8 cellular contexts compared by ENCODE assay signal in the genomic region with DNA sequence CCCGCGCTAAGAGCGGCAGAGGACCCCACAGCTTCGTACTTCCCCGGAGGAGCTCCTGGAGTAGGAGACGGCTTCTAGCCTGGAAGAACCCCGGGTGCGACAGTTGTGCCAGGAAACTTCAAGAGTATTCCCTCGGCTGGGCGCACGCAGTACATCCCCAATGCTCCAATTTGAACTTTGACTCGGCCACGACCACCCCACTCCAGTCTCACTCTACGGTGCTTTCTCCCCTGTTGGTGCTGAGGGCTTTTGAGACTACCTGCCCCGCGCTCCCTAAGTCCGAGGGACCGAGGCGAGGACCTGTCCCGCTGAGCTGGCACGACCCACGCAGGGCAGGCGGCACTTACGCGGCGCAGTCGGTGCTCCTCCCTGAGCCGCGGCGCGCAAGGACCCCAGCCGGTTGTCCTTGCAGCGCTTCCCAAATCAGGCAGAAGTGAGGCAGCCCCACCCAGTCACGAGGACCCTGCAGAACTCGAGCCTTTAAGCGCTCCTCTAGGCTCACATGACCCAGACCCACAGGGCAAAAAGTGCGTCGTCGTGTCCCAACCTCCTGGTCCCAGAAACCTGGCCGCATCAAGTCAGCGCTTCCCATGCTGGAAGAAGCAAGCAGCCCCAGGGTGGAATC. TPM values are rescaled to one million over a fixed set of nuclear protein-coding genes. Genes with fewer than 3 reads are reported as not detected.
A peak's percentile ranks its signal among the peaks of the same experiment; 100 is the strongest.
DNase-seq lines count a peak whose midpoint lies in the region; ATAC-seq and TF ChIP-seq lines count a peak whose summit lies in the region.

Gene CPVL, minus strand, starts transcription at position 456 of the 625 bp plus-strand sequence. CDS start 25,476 bp downstream, outside the sequence.

- no peak for TF ChIP-seq CTCF in liver (IDR thresholded peaks at IDR 0.05; ENCODE audit: low read depth, low read length, missing input control)

- H3K4me1 Mint-ChIP-seq in stimulated activated naive CD8-positive, alpha-beta T cell treated with anti-CD3 and anti-CD28 coated beads, Interleukin-15, amount 100 ng/mL, for 72 hours: peaks cover 13% of the 10 kb centered on the region

- peak; percentile 18 for ATAC-seq in stimulated activated naive CD8-positive, alpha-beta T cell treated with anti-CD3 and anti-CD28 coated beads, Interleukin-15, amount 100 ng/mL, for 72 hours
- no peak for ATAC-seq in HG03432 (IDR thresholded peaks at IDR 0.05; ENCODE audit: unreplicated experiment)
- ATAC-seq in GM18870 (IDR thresholded peaks at IDR 0.05; ENCODE audit: unreplicated experiment): no peak
- no peak for ATAC-seq in HG03571 (IDR thresholded peaks at IDR 0.05; ENCODE audit: unreplicated experiment)

- peak within 1 kb of the TSS in 1 of 2 donors; percentile 54 for H3K27ac ChIP-seq in liver (ENCODE audit: low read depth in 1 of 2, low read length in 2 of 2)

- peak within 1 kb of the TSS in 1 of 2 donors; percentile 29 for H3K9ac ChIP-seq in liver (ENCODE audit: low read depth in 1 of 2, low read length in 2 of 2)

- peak within 1 kb of the TSS; percentile 23 to 56 for H3K4me3 Mint-ChIP-seq in stimulated activated naive CD8-positive, alpha-beta T cell treated with anti-CD3 and anti-CD28 coated beads, Interleukin-15, amount 100 ng/mL, for 72 hours

- H3K4me1 ChIP-seq in liver (ENCODE audit: control insufficient read depth in 4 of 4, insufficient read depth in 4 of 4, low read length in 3 of 4): peaks cover 6 to 19% (median 16%) of the 10 kb centered on the region in 4 donors

- H3K9me3 Mint-ChIP-seq in stimulated activated naive CD8-positive, alpha-beta T cell treated with anti-CD3 and anti-CD28 coated beads, Interleukin-15, amount 100 ng/mL, for 72 hours: no peaks in the 10 kb centered on the region

- no peaks in the 10 kb centered on the region for H3K36me3 ChIP-seq in liver (ENCODE audit: control insufficient read depth in 4 of 4, insufficient read depth in 3 of 4, low read depth in 1 of 4, low read length in 3 of 4)

- WGBS in liver: 2% methylated on average over 41 of the region's 41 CpGs

- TF ChIP-seq RAD21 in liver (IDR thresholded peaks at IDR 0.05): no peak

- peak within 1 kb of the TSS; percentile 50 to 53 (median 53) for H3K4me3 ChIP-seq in liver (ENCODE audit: low read depth in 1 of 3, low read length in 3 of 3)

- H3K27ac Mint-ChIP-seq in stimulated activated naive CD8-positive, alpha-beta T cell treated with anti-CD3 and anti-CD28 coated beads, Interleukin-15, amount 100 ng/mL, for 72 hours: peak within 1 kb of the TSS in 1 of 2 donors; percentile 48

- H3K27me3 Mint-ChIP-seq in stimulated activated naive CD8-positive, alpha-beta T cell treated with anti-CD3 and anti-CD28 coated beads, Interleukin-15, amount 100 ng/mL, for 72 hours: peaks cover 56% of the 10 kb centered on the region

- H3K9me3 ChIP-seq in liver (ENCODE audit: control insufficient read depth in 4 of 4, low read length in 3 of 4): no peaks in the 10 kb centered on the region

- DNase-seq in Daoy (ENCODE audit: low read depth) (peak; percentile 93), NCI-H345 treated with DMSO at 0.1 percent for 48 hours (lab: John Stamatoyannopoulos, UW; ENCODE audit: unreplicated experiment) (peak; percentile 55), cerebellar cortex (ENCODE audit: low spot score) (peak; percentile 24)
- DNase-seq in stimulated activated naive CD8-positive, alpha-beta T cell treated with anti-CD3 and anti-CD28 coated beads, Interleukin-15, amount 100 ng/mL, for 72 hours: no peak

- H3K27me3 ChIP-seq in liver (ENCODE audit: control insufficient read depth in 4 of 4, insufficient read depth in 4 of 4, low read length in 3 of 4): no peaks in the 10 kb centered on the region

TF ChIP-seq in liver, 16 proteins besides CTCF, POLR2A, EP300 and RAD21:
- no peak for TF ChIP-seq HNF4A (conservative IDR thresholded peaks at IDR 0.05)
- TF ChIP-seq FOXA2 (IDR thresholded peaks at IDR 0.05): no peak
- TF ChIP-seq NR2F2 (IDR thresholded peaks at IDR 0.05): no peak
- TF ChIP-seq ATF3 (IDR thresholded peaks at IDR 0.05): no peak
- TF ChIP-seq HNF4G (IDR thresholded peaks at IDR 0.05): no peak
- TF ChIP-seq, protein P1, sequence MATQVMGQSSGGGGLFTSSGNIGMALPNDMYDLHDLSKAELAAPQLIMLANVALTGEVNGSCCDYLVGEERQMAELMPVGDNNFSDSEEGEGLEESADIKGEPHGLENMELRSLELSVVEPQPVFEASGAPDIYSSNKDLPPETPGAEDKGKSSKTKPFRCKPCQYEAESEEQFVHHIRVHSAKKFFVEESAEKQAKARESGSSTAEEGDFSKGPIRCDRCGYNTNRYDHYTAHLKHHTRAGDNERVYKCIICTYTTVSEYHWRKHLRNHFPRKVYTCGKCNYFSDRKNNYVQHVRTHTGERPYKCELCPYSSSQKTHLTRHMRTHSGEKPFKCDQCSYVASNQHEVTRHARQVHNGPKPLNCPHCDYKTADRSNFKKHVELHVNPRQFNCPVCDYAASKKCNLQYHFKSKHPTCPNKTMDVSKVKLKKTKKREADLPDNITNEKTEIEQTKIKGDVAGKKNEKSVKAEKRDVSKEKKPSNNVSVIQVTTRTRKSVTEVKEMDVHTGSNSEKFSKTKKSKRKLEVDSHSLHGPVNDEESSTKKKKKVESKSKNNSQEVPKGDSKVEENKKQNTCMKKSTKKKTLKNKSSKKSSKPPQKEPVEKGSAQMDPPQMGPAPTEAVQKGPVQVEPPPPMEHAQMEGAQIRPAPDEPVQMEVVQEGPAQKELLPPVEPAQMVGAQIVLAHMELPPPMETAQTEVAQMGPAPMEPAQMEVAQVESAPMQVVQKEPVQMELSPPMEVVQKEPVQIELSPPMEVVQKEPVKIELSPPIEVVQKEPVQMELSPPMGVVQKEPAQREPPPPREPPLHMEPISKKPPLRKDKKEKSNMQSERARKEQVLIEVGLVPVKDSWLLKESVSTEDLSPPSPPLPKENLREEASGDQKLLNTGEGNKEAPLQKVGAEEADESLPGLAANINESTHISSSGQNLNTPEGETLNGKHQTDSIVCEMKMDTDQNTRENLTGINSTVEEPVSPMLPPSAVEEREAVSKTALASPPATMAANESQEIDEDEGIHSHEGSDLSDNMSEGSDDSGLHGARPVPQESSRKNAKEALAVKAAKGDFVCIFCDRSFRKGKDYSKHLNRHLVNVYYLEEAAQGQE (IDR thresholded peaks at IDR 0.05): no peak
- TF ChIP-seq EGR1 (IDR thresholded peaks at IDR 0.05; ENCODE audit: low read depth in 2 of 2): no peak
- TF ChIP-seq GABPA (IDR thresholded peaks at IDR 0.05 in 1 of 2, conservative IDR thresholded peaks at IDR 0.05 in 1 of 2): no peak
- TF ChIP-seq MAX (IDR thresholded peaks at IDR 0.05): no peak
- TF ChIP-seq, protein P2, sequence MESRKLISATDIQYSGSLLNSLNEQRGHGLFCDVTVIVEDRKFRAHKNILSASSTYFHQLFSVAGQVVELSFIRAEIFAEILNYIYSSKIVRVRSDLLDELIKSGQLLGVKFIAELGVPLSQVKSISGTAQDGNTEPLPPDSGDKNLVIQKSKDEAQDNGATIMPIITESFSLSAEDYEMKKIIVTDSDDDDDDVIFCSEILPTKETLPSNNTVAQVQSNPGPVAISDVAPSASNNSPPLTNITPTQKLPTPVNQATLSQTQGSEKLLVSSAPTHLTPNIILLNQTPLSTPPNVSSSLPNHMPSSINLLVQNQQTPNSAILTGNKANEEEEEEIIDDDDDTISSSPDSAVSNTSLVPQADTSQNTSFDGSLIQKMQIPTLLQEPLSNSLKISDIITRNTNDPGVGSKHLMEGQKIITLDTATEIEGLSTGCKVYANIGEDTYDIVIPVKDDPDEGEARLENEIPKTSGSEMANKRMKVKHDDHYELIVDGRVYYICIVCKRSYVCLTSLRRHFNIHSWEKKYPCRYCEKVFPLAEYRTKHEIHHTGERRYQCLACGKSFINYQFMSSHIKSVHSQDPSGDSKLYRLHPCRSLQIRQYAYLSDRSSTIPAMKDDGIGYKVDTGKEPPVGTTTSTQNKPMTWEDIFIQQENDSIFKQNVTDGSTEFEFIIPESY (IDR thresholded peaks at IDR 0.05): no peak
- TF ChIP-seq TAF1 (conservative IDR thresholded peaks at IDR 0.05): no peak
- TF ChIP-seq JUND (IDR thresholded peaks at IDR 0.05): no peak
TF ChIP-seq in liver: peak in this region for 0.

RNA-seq across cellular contexts. Expression of gene CPVL, which starts in this region (rescaled TPM):
- 35.4 and 40.5 TPM in 2 replicates for total RNA-seq in Daoy (2014; rRNA removed; shearing (Covaris generic))
- 10 to 100 TPM; 12.0 to 39.0 TPM for total RNA-seq in liver
- polyA plus RNA-seq in liver: 10 to 100 TPM in 1 of 2 donors, 1 to 10 TPM in 1; 6.0 to 13.7 TPM

Comparison
In these comparisons a context has a peak if more than half of its experiments do, and no peak if none do; other contexts are left out.
1. DNase-seq: peak in Daoy (single experiment), NCI-H345 treated with DMSO at 0.1 percent for 48 hours (single experiment) and cerebellar cortex (single experiment); none in stimulated activated naive CD8-positive, alpha-beta T cell treated with anti-CD3 and anti-CD28 coated beads, Interleukin-15, amount 100 ng/mL, for 72 hours (0 of 2).